ENCODE assay signal across 20 cellular contexts in the genomic region with DNA sequence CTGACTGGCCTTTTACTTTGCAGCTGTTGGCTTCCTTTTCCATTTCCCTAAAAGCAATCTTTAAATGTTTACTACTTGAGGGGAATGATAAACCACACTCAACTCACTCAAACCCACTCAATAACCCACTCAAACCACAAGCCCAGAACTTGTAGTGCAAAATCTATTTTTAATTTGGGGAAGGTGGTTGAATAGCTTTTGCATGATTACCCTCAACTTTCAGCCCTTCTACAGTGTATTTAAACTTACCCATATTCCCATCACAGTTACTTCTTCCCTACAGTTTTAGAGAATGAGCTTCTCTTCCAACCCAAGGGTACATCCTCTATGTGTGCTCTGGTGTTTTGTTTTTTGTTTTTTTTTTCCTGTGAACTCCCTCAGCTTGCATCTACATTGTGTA.
"Had no signal": no experiment of that assay in that cellular context is flagged by ENCODE, and none has a peak within 500 bp of the region (broad histone marks: within the 10 kb centered on the region; RNA-seq: fewer than 3 reads in every experiment).

No MANE protein-coding gene starts in this region.

- H3K9me3 ChIP-seq: neutrophil, psoas muscle, right lobe of liver, tibial artery, upper lobe of right lung had no signal

- H3K27ac Mint-ChIP-seq: naive thymus-derived CD8-positive, alpha-beta T cell; stimulated activated memory B cell treated with anti-CD40 and anti-IgM and Interleukin-4, amounts not matched to agents 10 μg/mL and 1 μg/mL and 100 μg/mL, for 72 hours; stimulated activated naive CD8-positive, alpha-beta T cell treated with anti-CD3 and anti-CD28 coated beads, Interleukin-15, Interleukin-2, amounts not matched to agents 100 ng/mL and 50 ng/mL, for 24 hours had no signal

- H3K4me3 ChIP-seq: coronary artery, hepatocyte, psoas muscle, right lobe of liver, spleen, tibial artery, upper lobe of right lung had no signal

- H3K4me1 ChIP-seq: psoas muscle, right lobe of liver, spleen, tibial artery, upper lobe of right lung had no signal

- H2AFZ ChIP-seq: hepatocyte had no signal

- ATAC-seq: left cardiac atrium; naive thymus-derived CD8-positive, alpha-beta T cell; psoas muscle; right lobe of liver; stimulated activated memory B cell treated with anti-CD40 and anti-IgM and Interleukin-4, amounts not matched to agents 10 μg/mL and 1 μg/mL and 100 μg/mL, for 72 hours; upper lobe of right lung had no signal

- H3K27ac ChIP-seq: coronary artery, hepatocyte, neutrophil, psoas muscle, right lobe of liver, spleen, tibial artery, upper lobe of right lung had no signal

- H3K4me2 ChIP-seq: hepatocyte had no signal

- H3K4me1 Mint-ChIP-seq: naive thymus-derived CD8-positive, alpha-beta T cell; stimulated activated memory B cell treated with anti-CD40 and anti-IgM and Interleukin-4, amounts not matched to agents 10 μg/mL and 1 μg/mL and 100 μg/mL, for 72 hours had no signal

- H3K79me2 ChIP-seq: hepatocyte had no signal

- H3K36me3 ChIP-seq: neutrophil, right lobe of liver, spleen, tibial artery, upper lobe of right lung had no signal

- H3K27me3 ChIP-seq: hepatocyte, neutrophil, right lobe of liver, spleen, tibial artery, upper lobe of right lung had no signal

- H3K27me3 Mint-ChIP-seq: stimulated activated memory B cell treated with anti-CD40 and anti-IgM and Interleukin-4, amounts not matched to agents 10 μg/mL and 1 μg/mL and 100 μg/mL, for 72 hours; stimulated activated naive CD8-positive, alpha-beta T cell treated with anti-CD3 and anti-CD28 coated beads, Interleukin-15, Interleukin-2, amounts not matched to agents 100 ng/mL and 50 ng/mL, for 24 hours had no signal

- H3K36me3 Mint-ChIP-seq: naive thymus-derived CD8-positive, alpha-beta T cell; stimulated activated memory B cell treated with anti-CD40 and anti-IgM and Interleukin-4, amounts not matched to agents 10 μg/mL and 1 μg/mL and 100 μg/mL, for 72 hours had no signal

- H3K4me3 Mint-ChIP-seq: naive thymus-derived CD8-positive, alpha-beta T cell; stimulated activated memory B cell treated with anti-CD40 and anti-IgM and Interleukin-4, amounts not matched to agents 10 μg/mL and 1 μg/mL and 100 μg/mL, for 72 hours; stimulated activated naive CD8-positive, alpha-beta T cell treated with anti-CD3 and anti-CD28 coated beads, Interleukin-15, Interleukin-2, amounts not matched to agents 100 ng/mL and 50 ng/mL, for 24 hours had no signal

- DNase-seq: effector CD4-positive, alpha-beta T cell; foreskin melanocyte; head of caudate nucleus; kidney; left cardiac atrium; naive thymus-derived CD8-positive, alpha-beta T cell; psoas muscle; retina; right lobe of liver; spleen; stimulated activated CD4-positive, alpha-beta T cell treated with anti-CD3 and anti-CD28 coated beads, Interleukin-15, amount 100 ng/mL, for 24 hours; stimulated activated CD4-positive, alpha-beta T cell treated with anti-CD3 and anti-CD28 coated beads, Interleukin-1b, Interleukin-23, amount 100 ng/mL, for 48 hours; stimulated activated CD4-positive, alpha-beta T cell treated with anti-CD3 and anti-CD28 coated beads, Interleukin-4, amount 100 ng/mL, for 24 hours; tibial artery; upper lobe of right lung had no signal

- FAIRE-seq: kidney had no signal
